In the genomic region with DNA sequence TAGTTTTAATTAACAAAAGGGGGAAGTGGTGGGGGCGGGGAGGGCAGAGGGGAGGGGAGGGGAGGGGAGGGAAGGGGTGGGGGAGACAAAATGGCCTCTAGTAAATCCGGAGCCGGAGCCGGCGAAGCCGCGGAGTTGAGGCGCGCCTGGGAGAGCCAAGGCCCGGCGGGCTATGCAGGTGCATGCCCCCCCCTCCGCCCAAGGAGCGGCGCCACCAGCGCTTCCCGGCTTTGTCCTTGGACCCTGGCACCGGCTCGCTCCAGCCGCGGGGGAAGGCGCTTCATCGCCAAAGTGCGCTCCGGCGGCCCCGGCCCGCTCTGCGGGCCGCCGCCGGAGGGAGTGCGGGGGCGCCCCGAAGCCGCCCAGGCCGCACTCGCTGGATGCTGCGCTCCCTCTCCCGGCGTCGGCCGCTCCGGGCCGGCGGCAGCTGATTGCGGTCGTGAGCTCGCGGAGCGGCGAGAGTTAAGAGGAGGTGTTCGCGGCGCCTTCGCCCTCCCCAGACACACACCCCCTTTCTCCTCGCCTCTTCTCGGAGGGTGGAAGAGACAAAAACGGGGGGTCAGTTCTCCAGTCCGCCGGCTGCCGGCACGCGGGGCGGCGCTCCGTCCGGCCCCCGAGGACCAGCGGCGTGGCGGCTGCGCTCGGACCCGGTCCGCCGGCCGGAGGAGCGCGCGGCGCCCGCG, we compare ENCODE assay signal across 1 cellular context.
TF ChIP-seq lines count a peak whose summit lies in the region.

A gene with protein sequence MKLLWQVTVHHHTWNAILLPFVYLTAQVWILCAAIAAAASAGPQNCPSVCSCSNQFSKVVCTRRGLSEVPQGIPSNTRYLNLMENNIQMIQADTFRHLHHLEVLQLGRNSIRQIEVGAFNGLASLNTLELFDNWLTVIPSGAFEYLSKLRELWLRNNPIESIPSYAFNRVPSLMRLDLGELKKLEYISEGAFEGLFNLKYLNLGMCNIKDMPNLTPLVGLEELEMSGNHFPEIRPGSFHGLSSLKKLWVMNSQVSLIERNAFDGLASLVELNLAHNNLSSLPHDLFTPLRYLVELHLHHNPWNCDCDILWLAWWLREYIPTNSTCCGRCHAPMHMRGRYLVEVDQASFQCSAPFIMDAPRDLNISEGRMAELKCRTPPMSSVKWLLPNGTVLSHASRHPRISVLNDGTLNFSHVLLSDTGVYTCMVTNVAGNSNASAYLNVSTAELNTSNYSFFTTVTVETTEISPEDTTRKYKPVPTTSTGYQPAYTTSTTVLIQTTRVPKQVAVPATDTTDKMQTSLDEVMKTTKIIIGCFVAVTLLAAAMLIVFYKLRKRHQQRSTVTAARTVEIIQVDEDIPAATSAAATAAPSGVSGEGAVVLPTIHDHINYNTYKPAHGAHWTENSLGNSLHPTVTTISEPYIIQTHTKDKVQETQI (minus strand): TSS at position 439 of the 683 bp plus-strand sequence. CDS start 797 bp downstream, outside the sequence.

TF ChIP-seq in HEK293, 187 proteins besides CTCF, POLR2A, EP300 and RAD21 (continued from another document):
- TF ChIP-seq, protein P1, sequence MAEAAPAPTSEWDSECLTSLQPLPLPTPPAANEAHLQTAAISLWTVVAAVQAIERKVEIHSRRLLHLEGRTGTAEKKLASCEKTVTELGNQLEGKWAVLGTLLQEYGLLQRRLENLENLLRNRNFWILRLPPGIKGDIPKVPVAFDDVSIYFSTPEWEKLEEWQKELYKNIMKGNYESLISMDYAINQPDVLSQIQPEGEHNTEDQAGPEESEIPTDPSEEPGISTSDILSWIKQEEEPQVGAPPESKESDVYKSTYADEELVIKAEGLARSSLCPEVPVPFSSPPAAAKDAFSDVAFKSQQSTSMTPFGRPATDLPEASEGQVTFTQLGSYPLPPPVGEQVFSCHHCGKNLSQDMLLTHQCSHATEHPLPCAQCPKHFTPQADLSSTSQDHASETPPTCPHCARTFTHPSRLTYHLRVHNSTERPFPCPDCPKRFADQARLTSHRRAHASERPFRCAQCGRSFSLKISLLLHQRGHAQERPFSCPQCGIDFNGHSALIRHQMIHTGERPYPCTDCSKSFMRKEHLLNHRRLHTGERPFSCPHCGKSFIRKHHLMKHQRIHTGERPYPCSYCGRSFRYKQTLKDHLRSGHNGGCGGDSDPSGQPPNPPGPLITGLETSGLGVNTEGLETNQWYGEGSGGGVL (tag by site-specific recombination; IDR thresholded peaks at IDR 0.05) = peak; percentile 32; the same call in 1 of the 2 replicates
- TF ChIP-seq HOXD13 (CRISPR knock-in tag; IDR thresholded peaks at IDR 0.05; ENCODE audit: borderline replicate concordance) (no peak), ZNF341 (tag by site-specific recombination; IDR thresholded peaks at IDR 0.05; ENCODE audit: low read depth) (peak; percentile 23; the same call in 1 of the 2 replicates), ZNF561 (tag by site-specific recombination; IDR thresholded peaks at IDR 0.05; ENCODE audit: borderline replicate concordance) (peak; percentile 53; the same call in 1 of the 2 replicates), ZNF701 (tag by site-specific recombination; IDR thresholded peaks at IDR 0.05) (no peak)
